In the genomic region with DNA sequence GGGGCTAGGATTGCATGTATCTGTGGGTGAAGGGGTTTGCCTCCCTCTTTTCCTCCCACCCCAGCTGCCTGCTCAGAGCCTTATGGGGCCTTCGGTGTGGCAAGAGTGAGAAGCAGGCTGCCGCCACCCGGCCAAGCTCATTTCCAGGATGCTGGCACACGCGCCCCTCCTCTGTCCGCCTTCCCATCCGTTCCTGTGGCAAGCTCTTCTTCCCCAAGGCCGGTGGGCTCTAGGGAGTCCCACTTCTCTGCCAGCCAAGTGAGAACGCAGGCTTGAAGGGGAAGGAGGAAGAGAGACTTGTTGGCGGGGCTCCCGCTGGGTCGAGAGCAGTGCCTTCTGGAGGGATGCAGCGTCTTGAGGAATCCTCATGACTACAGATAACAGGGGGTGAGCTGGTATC, we compare ENCODE assay signal across 19 cellular contexts. TPM values are rescaled to one million over a fixed set of nuclear protein-coding genes. Genes with fewer than 3 reads are reported as not detected.
"Had no signal": no experiment of that assay in that cellular context is flagged by ENCODE, and none has a peak within 500 bp of the region (broad histone marks: within the 10 kb centered on the region; RNA-seq: fewer than 3 reads in every experiment).

No MANE protein-coding gene starts in this region.

- H3K27ac ChIP-seq: colonic mucosa, suprapubic skin, transverse colon had no signal

- ATAC-seq: left lobe of liver; stimulated activated naive CD8-positive, alpha-beta T cell treated with anti-CD3 and anti-CD28 coated beads, Interleukin-15, amount 100 ng/mL, for 72 hours had no signal

- H3K27me3 ChIP-seq: colonic mucosa, suprapubic skin, transverse colon had no signal

- H3K4me1 ChIP-seq: colonic mucosa had no signal

- H3K9me3 ChIP-seq: colonic mucosa, suprapubic skin, transverse colon had no signal

- DNase-seq: activated B cell treated with CpG ODN at 0.5 μM for 24 hours; activated CD4-positive, alpha-beta memory T cell treated with anti-CD3 and anti-CD28 coated beads for 36 hours; activated CD4-positive, alpha-beta T cell treated with anti-CD3 and anti-CD28 coated beads for 4 hours; activated effector memory CD4-positive, alpha-beta T cell treated with Interleukin-2 at 50 U/mL for 16 hours; activated naive CD4-positive, alpha-beta T cell treated with anti-CD3 and anti-CD28 coated beads, Interleukin-2, amount 50 U/mL, for 16 hours; activated T-cell treated with anti-CD3 and anti-CD28 coated beads, Interleukin-2, amount 50 U/mL, for 48 hours; aorta; colonic mucosa; kidney; naive B cell; small intestine; stimulated activated CD4-positive, alpha-beta T cell treated with anti-CD3 and anti-CD28 coated beads, Interleukin-15, amount 100 ng/mL, for 24 hours; stimulated activated CD4-positive, alpha-beta T cell treated with anti-CD3 and anti-CD28 coated beads, Interleukin-4, amount 100 ng/mL, for 1 hour; stimulated activated naive CD8-positive, alpha-beta T cell treated with anti-CD3 and anti-CD28 coated beads, Interleukin-15, amount 100 ng/mL, for 72 hours; transverse colon had no signal

- H3K4me3 ChIP-seq: colonic mucosa, suprapubic skin, transverse colon had no signal

- H3K36me3 ChIP-seq: colonic mucosa, suprapubic skin, transverse colon had no signal

RNA-seq across cellular contexts. Expression of gene FOXO6, which starts 40.4 kb away (rescaled TPM):
- total RNA-seq: lung microvascular endothelial cell, osteoblast had no signal
